In genomic region chr1:93846151-93846928, GRCh38 we compare ENCODE assay signal across 1 cellular context.
TF ChIP-seq lines count a peak whose summit lies in the region.

No MANE protein-coding gene starts in this region.

TF ChIP-seq in HepG2, 621 proteins besides CTCF, POLR2A, EP300 and RAD21 (continued from another document and continues in another):
- TF ChIP-seq ZSCAN12 (CRISPR knock-in tag; IDR thresholded peaks at IDR 0.05) = peak; percentile 72; the same call in 1 of the 2 replicates
- no peak; the same call in 1 of the 2 replicates for TF ChIP-seq ZNF274 (CRISPR knock-in tag; IDR thresholded peaks at IDR 0.05)
- TF ChIP-seq ATF6 (CRISPR knock-in tag; conservative IDR thresholded peaks at IDR 0.05) = 0 out of 2 replicates have a peak, but pooled peaks have one; percentile 56
- TF ChIP-seq ZNF776 (CRISPR knock-in tag; IDR thresholded peaks at IDR 0.05) = peak; percentile 70
- 0 out of 2 replicates have a peak, but pooled peaks have one; percentile 16 for TF ChIP-seq ZNF761 (CRISPR knock-in tag; conservative IDR thresholded peaks at IDR 0.05)
- no peak for TF ChIP-seq TAF15 (IDR thresholded peaks at IDR 0.05; ENCODE audit: low read depth, low read length, poor library complexity, severe bottlenecking)
- TF ChIP-seq ZNF292 (CRISPR knock-in tag; IDR thresholded peaks at IDR 0.05; ENCODE audit: borderline replicate concordance, low read depth) = peak; percentile 87
- TF ChIP-seq ZNF225 (CRISPR knock-in tag; IDR thresholded peaks at IDR 0.05) = no peak
- 0 out of 2 replicates have a peak, but pooled peaks have one; percentile 17 for TF ChIP-seq ZMYM2 (CRISPR knock-in tag; IDR thresholded peaks at IDR 0.05)
- no peak for TF ChIP-seq CCDC6 (CRISPR knock-in tag; IDR thresholded peaks at IDR 0.05)
- TF ChIP-seq GATAD2A (CRISPR knock-in tag; IDR thresholded peaks at IDR 0.05) = peak; percentile 20; the same call in 1 of the 2 replicates
- TF ChIP-seq ETS1 (CRISPR knock-in tag; IDR thresholded peaks at IDR 0.05) = 0 out of 2 replicates have a peak, but pooled peaks have one; percentile 75
- peak; percentile 67; the same call in 1 of the 2 replicates for TF ChIP-seq ZNF704 (CRISPR knock-in tag; IDR thresholded peaks at IDR 0.05; ENCODE audit: borderline replicate concordance)
- TF ChIP-seq ZUFSP (CRISPR knock-in tag; IDR thresholded peaks at IDR 0.05; ENCODE audit: borderline replicate concordance) = no peak
- TF ChIP-seq DNMT3B (CRISPR knock-in tag; conservative IDR thresholded peaks at IDR 0.05) = no peak
- TF ChIP-seq ZNF318 (CRISPR knock-in tag; IDR thresholded peaks at IDR 0.05) = no peak
- TF ChIP-seq SOX6 (IDR thresholded peaks at IDR 0.05) = no peak
- no peak; the same call in 1 of the 2 replicates for TF ChIP-seq SOX6 (CRISPR knock-in tag; IDR thresholded peaks at IDR 0.05)
- 0 out of 2 replicates have a peak, but pooled peaks have one; percentile 6 for TF ChIP-seq CEBPB (IDR thresholded peaks at IDR 0.05; ENCODE audit: borderline replicate concordance, low read depth, low read length)
- no peak; the same call in 1 of the 2 replicates for TF ChIP-seq ZNF816 (CRISPR knock-in tag; IDR thresholded peaks at IDR 0.05; ENCODE audit: borderline replicate concordance)
- TF ChIP-seq SP5 (CRISPR knock-in tag; IDR thresholded peaks at IDR 0.05; ENCODE audit: borderline replicate concordance, low read depth) = peak; percentile 28; the same call in 1 of the 2 replicates
- TF ChIP-seq MED13 (CRISPR knock-in tag; IDR thresholded peaks at IDR 0.05) = peak; percentile 58
- 0 out of 2 replicates have a peak, but pooled peaks have one; percentile 9 for TF ChIP-seq SRY (CRISPR knock-in tag; IDR thresholded peaks at IDR 0.05)
- no peak for TF ChIP-seq LCORL (IDR thresholded peaks at IDR 0.05)
- TF ChIP-seq LCORL (CRISPR knock-in tag; IDR thresholded peaks at IDR 0.05) = no peak
- peak; percentile 14; the same call in 1 of the 2 replicates for TF ChIP-seq ZNF547 (CRISPR knock-in tag; IDR thresholded peaks at IDR 0.05)
- TF ChIP-seq RXRB (CRISPR knock-in tag; IDR thresholded peaks at IDR 0.05; ENCODE audit: borderline replicate concordance) = no peak
- no peak for TF ChIP-seq ZNF660 (CRISPR knock-in tag; IDR thresholded peaks at IDR 0.05; ENCODE audit: borderline replicate concordance, low read depth)
- TF ChIP-seq MAX (IDR thresholded peaks at IDR 0.05) = peak; percentile 70
- TF ChIP-seq TEF (CRISPR knock-in tag; IDR thresholded peaks at IDR 0.05) = 0 out of 2 replicates have a peak, but pooled peaks have one; percentile 21
- TF ChIP-seq PRDM10 (CRISPR knock-in tag; IDR thresholded peaks at IDR 0.05; ENCODE audit: low read depth) = no peak
- TF ChIP-seq ZNF441 (CRISPR knock-in tag; IDR thresholded peaks at IDR 0.05; ENCODE audit: borderline replicate concordance) = 0 out of 2 replicates have a peak, but pooled peaks have one; percentile 56
- no peak for TF ChIP-seq FOXA3 (CRISPR knock-in tag; IDR thresholded peaks at IDR 0.05)
- no peak; the same call in 1 of the 2 replicates for TF ChIP-seq ZNF414 (CRISPR knock-in tag; IDR thresholded peaks at IDR 0.05)
- no peak for TF ChIP-seq ZNF800 (CRISPR knock-in tag; IDR thresholded peaks at IDR 0.05)
